Comparison of ENCODE assay signal across 18 cellular contexts in genomic region chr19:56096665-56097064, GRCh38.
"Had no signal": no experiment of that assay in that cellular context is flagged by ENCODE, and none has a peak within 500 bp of the region (broad histone marks: within the 10 kb centered on the region; RNA-seq: fewer than 3 reads in every experiment).

No MANE protein-coding gene starts in this region.

- H3K36me3 ChIP-seq: colonic mucosa had no signal

- FAIRE-seq: small intestine had no signal

- H3K9me3 ChIP-seq: colonic mucosa, left lung, psoas muscle, tibial nerve, upper lobe of right lung, vagina had no signal

- H3K27me3 ChIP-seq: colonic mucosa, foreskin keratinocyte, left lung, tibial nerve, upper lobe of right lung, vagina had no signal

- ATAC-seq: foreskin keratinocyte; left lung; psoas muscle; stimulated activated effector memory CD8-positive, alpha-beta T cell treated with anti-CD3 and anti-CD28 coated beads, Interleukin-12 subunit alpha, Interleukin-12 subunit beta, amount 100 ng/mL, for 72 hours; upper lobe of right lung had no signal

- H3K4me1 ChIP-seq: colonic mucosa, foreskin keratinocyte, psoas muscle, upper lobe of right lung had no signal

- H3K4me3 ChIP-seq: colonic mucosa, left lung, psoas muscle, tibial nerve, upper lobe of right lung, vagina had no signal

- H3K27ac ChIP-seq: colonic mucosa, foreskin keratinocyte, left lung, psoas muscle, upper lobe of right lung, vagina had no signal

- DNase-seq: colonic mucosa; dermis blood vessel endothelial cell; foreskin keratinocyte; head of caudate nucleus; hippocampal formation; kidney glomerular epithelial cell; mesendoderm; naive B cell; psoas muscle; retina; small intestine; stimulated activated CD4-positive, alpha-beta T cell treated with anti-CD3 and anti-CD28 coated beads, Interleukin-4, amount 100 ng/mL, for 1 hour; stimulated activated CD8-positive, alpha-beta memory T cell treated with anti-CD3 and anti-CD28 coated beads, Interleukin-4, amount 100 ng/mL, for 48 hours; upper lobe of right lung had no signal
